Comparison of ENCODE assay signal across 28 cellular contexts in genomic region chr12:94077209-94077608, GRCh38.
"Had no signal": no experiment of that assay in that cellular context is flagged by ENCODE, and none has a peak within 500 bp of the region (broad histone marks: within the 10 kb centered on the region; RNA-seq: fewer than 3 reads in every experiment).

No MANE protein-coding gene starts in this region.

- H3K9me3 ChIP-seq: colonic mucosa, esophagus muscularis mucosa, esophagus squamous epithelium, gastrocnemius medialis, gastroesophageal sphincter, heart left ventricle had no signal

- H3K4me3 Mint-ChIP-seq: dendritic cell treated with granulocyte-macrophage colony-stimulating factor and Interleukin-4, amounts not matched to agents 40 ng/mL and 50 ng/mL, for 4 days; effector memory CD8-positive, alpha-beta T cell; endodermal cell had no signal

- ATAC-seq: effector memory CD8-positive, alpha-beta T cell; esophagus mucosa; foreskin keratinocyte; gastrocnemius medialis; gastroesophageal sphincter; heart left ventricle had no signal

- H3K27ac Mint-ChIP-seq: dendritic cell treated with granulocyte-macrophage colony-stimulating factor and Interleukin-4, amounts not matched to agents 40 ng/mL and 50 ng/mL, for 4 days; effector memory CD8-positive, alpha-beta T cell; endodermal cell had no signal

- H3K27me3 ChIP-seq: colonic mucosa, dorsolateral prefrontal cortex, esophagus muscularis mucosa, esophagus squamous epithelium, foreskin keratinocyte, gastrocnemius medialis, gastroesophageal sphincter, heart left ventricle had no signal

- H3K4me3 ChIP-seq: colonic mucosa, coronary artery, dorsolateral prefrontal cortex, esophagus muscularis mucosa, esophagus squamous epithelium, gastrocnemius medialis, gastroesophageal sphincter, heart left ventricle had no signal

- H3K27ac ChIP-seq: colonic mucosa, coronary artery, dorsolateral prefrontal cortex, epithelial cell of prostate, esophagus muscularis mucosa, esophagus squamous epithelium, foreskin keratinocyte, gastrocnemius medialis, gastroesophageal sphincter had no signal

- H3K36me3 ChIP-seq: colonic mucosa, esophagus muscularis mucosa, esophagus squamous epithelium, gastrocnemius medialis, gastroesophageal sphincter, heart left ventricle had no signal

- H3K9me3 Mint-ChIP-seq: dendritic cell treated with granulocyte-macrophage colony-stimulating factor and Interleukin-4, amounts not matched to agents 40 ng/mL and 50 ng/mL, for 4 days; effector memory CD8-positive, alpha-beta T cell; endodermal cell had no signal

- DNase-seq: colonic mucosa; cortex of kidney; dermis blood vessel endothelial cell; dorsolateral prefrontal cortex; effector CD4-positive, alpha-beta T cell; effector CD8-positive, alpha-beta T cell; effector memory CD4-positive, alpha-beta T cell; effector memory CD8-positive, alpha-beta T cell; endodermal cell; erythroblast; esophagus squamous epithelium; foreskin fibroblast; foreskin keratinocyte; foreskin melanocyte; gastrocnemius medialis; glutamatergic neuron; head of caudate nucleus; heart left ventricle had no signal

- FAIRE-seq: colon, endometrium, endothelial cell of umbilical vein, frontal cortex had no signal

- H3K4me1 ChIP-seq: colonic mucosa had no signal
